In the genomic region with DNA sequence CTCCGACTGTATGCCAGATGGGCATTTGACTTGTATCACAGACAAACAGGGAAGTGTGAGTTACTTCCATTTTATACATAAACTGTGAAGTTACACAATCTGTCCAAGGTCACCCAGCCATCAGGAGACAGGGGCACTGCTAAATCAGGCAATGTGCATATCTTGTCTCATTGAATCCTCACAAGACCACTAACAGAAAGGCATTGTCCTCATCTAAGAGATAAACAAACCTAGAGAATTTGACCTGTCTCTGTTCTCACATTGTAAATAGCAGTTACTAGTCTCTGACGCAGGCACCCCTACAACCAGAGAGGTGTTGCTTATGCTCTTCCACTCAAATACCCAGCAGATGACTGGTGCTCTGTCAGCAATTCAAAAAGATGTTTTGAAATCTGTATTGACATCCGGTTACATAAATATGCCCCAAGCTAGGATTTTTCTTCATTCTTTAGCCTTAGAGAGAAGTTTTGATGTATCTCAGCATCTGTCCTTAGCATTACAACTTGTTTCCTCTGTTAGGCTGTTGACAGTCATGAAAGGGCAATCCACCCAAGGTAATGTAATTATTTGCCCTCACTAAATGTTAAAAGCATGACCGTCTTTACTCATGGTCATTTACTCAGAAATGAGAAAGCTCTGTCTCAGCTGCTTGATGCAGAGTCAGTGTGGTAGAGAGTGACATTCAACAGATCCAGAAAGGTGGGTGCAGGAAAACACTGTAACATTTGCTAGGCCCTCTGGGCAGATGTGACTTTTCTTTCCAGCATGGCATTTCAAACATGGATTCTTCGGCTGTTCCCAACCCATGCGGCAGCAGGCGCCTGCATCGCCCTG, we compare ENCODE assay signal across 1 cellular context.
TF ChIP-seq lines count a peak whose summit lies in the region.

No MANE protein-coding gene starts in this region.

TF ChIP-seq in A549, 52 proteins besides CTCF, POLR2A, EP300 and RAD21 (continued from another document):
- TF ChIP-seq, protein P1, sequence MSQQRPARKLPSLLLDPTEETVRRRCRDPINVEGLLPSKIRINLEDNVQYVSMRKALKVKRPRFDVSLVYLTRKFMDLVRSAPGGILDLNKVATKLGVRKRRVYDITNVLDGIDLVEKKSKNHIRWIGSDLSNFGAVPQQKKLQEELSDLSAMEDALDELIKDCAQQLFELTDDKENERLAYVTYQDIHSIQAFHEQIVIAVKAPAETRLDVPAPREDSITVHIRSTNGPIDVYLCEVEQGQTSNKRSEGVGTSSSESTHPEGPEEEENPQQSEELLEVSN (IDR thresholded peaks at IDR 0.05; ENCODE audit: borderline replicate concordance, low read depth): no peak
- no peak for TF ChIP-seq CBX2 (IDR thresholded peaks at IDR 0.05; ENCODE audit: borderline replicate concordance, low read depth)
- TF ChIP-seq, protein P2, sequence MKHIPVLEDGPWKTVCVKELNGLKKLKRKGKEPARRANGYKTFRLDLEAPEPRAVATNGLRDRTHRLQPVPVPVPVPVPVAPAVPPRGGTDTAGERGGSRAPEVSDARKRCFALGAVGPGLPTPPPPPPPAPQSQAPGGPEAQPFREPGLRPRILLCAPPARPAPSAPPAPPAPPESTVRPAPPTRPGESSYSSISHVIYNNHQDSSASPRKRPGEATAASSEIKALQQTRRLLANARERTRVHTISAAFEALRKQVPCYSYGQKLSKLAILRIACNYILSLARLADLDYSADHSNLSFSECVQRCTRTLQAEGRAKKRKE (CRISPR knock-in tag; IDR thresholded peaks at IDR 0.05; ENCODE audit: low read depth): no peak; the same call in 1 of the 2 replicates
- no peak for TF ChIP-seq BHLHE40 (IDR thresholded peaks at IDR 0.05; ENCODE audit: low read depth, low read length)
- TF ChIP-seq NR3C1 (IDR thresholded peaks at IDR 0.05): no peak
- TF ChIP-seq TFCP2L1 (CRISPR knock-in tag; IDR thresholded peaks at IDR 0.05): no peak
- TF ChIP-seq, protein P3, sequence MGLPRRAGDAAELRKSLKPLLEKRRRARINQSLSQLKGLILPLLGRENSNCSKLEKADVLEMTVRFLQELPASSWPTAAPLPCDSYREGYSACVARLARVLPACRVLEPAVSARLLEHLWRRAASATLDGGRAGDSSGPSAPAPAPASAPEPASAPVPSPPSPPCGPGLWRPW (IDR thresholded peaks at IDR 0.05): peak; percentile 48; the same call in 1 of the 2 replicates
- no peak for TF ChIP-seq NPAS2 (CRISPR knock-in tag; IDR thresholded peaks at IDR 0.05; ENCODE audit: borderline replicate concordance)
- peak; percentile 75 for TF ChIP-seq JUNB (IDR thresholded peaks at IDR 0.05)
- TF ChIP-seq HOXA7 (CRISPR knock-in tag; IDR thresholded peaks at IDR 0.05): no peak
- peak; percentile 47; the same call in 1 of the 2 replicates for TF ChIP-seq TP53 (CRISPR knock-in tag; IDR thresholded peaks at IDR 0.05)
- TF ChIP-seq, protein P4, sequence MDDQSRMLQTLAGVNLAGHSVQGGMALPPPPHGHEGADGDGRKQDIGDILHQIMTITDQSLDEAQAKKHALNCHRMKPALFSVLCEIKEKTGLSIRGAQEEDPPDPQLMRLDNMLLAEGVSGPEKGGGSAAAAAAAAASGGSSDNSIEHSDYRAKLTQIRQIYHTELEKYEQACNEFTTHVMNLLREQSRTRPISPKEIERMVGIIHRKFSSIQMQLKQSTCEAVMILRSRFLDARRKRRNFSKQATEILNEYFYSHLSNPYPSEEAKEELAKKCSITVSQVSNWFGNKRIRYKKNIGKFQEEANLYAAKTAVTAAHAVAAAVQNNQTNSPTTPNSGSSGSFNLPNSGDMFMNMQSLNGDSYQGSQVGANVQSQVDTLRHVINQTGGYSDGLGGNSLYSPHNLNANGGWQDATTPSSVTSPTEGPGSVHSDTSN (IDR thresholded peaks at IDR 0.05): peak; percentile 58; the same call in 1 of the 2 replicates
